Comparison of ENCODE assay signal across 1 cellular context in the genomic region with DNA sequence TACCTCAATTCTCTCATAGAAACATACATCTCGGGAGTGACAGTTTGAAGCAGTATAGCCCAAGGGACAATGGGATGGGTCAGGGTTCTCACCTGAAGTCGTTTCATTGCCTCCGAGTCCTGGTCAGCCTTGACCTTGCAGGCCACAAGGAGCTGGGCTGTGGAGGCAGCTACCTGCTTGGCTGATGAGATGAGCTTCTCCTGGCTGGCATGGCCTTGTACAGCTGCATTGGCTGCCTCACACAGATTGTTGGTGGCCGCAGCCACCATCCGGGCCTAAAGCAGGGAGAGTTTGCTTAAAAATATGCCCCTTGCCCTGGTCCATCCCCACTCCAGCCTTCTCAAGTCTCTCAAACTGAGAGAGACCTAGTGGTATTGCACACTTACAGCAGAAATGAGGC.
TF ChIP-seq lines count a peak whose summit lies in the region.

No MANE protein-coding gene starts in this region.

TF ChIP-seq in HepG2, 621 proteins besides CTCF, POLR2A, EP300 and RAD21:
- TF ChIP-seq ZBTB7A (CRISPR knock-in tag; IDR thresholded peaks at IDR 0.05) = no peak
- TF ChIP-seq ZBTB8A (CRISPR knock-in tag; IDR thresholded peaks at IDR 0.05; ENCODE audit: borderline replicate concordance, low read depth) = no peak
- TF ChIP-seq KAT2B (IDR thresholded peaks at IDR 0.05; ENCODE audit: borderline replicate concordance, low read depth, low read length) = no peak
- TF ChIP-seq FOXA1 (IDR thresholded peaks at IDR 0.05) = no peak
- no peak for TF ChIP-seq FOXA1 (CRISPR knock-in tag; IDR thresholded peaks at IDR 0.05)
- no peak for TF ChIP-seq NR2F1 (CRISPR knock-in tag; IDR thresholded peaks at IDR 0.05)
- TF ChIP-seq, protein P1, sequence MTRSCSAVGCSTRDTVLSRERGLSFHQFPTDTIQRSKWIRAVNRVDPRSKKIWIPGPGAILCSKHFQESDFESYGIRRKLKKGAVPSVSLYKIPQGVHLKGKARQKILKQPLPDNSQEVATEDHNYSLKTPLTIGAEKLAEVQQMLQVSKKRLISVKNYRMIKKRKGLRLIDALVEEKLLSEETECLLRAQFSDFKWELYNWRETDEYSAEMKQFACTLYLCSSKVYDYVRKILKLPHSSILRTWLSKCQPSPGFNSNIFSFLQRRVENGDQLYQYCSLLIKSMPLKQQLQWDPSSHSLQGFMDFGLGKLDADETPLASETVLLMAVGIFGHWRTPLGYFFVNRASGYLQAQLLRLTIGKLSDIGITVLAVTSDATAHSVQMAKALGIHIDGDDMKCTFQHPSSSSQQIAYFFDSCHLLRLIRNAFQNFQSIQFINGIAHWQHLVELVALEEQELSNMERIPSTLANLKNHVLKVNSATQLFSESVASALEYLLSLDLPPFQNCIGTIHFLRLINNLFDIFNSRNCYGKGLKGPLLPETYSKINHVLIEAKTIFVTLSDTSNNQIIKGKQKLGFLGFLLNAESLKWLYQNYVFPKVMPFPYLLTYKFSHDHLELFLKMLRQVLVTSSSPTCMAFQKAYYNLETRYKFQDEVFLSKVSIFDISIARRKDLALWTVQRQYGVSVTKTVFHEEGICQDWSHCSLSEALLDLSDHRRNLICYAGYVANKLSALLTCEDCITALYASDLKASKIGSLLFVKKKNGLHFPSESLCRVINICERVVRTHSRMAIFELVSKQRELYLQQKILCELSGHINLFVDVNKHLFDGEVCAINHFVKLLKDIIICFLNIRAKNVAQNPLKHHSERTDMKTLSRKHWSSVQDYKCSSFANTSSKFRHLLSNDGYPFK (CRISPR knock-in tag; IDR thresholded peaks at IDR 0.05; ENCODE audit: borderline replicate concordance) = no peak
- no peak for TF ChIP-seq RXRA (CRISPR knock-in tag; IDR thresholded peaks at IDR 0.05)
- no peak for TF ChIP-seq ONECUT2 (CRISPR knock-in tag; IDR thresholded peaks at IDR 0.05)
- TF ChIP-seq ZBTB3 (CRISPR knock-in tag; IDR thresholded peaks at IDR 0.05; ENCODE audit: borderline replicate concordance, low read depth) = no peak
- TF ChIP-seq ATF2 (CRISPR knock-in tag; IDR thresholded peaks at IDR 0.05) = no peak
- TF ChIP-seq ZNF629 (CRISPR knock-in tag; conservative IDR thresholded peaks at IDR 0.05) = no peak
- TF ChIP-seq U2AF2 (IDR thresholded peaks at IDR 0.05; ENCODE audit: low read depth, low read length) = no peak
- no peak for TF ChIP-seq MATR3 (CRISPR knock-in tag; IDR thresholded peaks at IDR 0.05)
- no peak for TF ChIP-seq NFAT5 (CRISPR knock-in tag; IDR thresholded peaks at IDR 0.05)
- TF ChIP-seq, protein P2, sequence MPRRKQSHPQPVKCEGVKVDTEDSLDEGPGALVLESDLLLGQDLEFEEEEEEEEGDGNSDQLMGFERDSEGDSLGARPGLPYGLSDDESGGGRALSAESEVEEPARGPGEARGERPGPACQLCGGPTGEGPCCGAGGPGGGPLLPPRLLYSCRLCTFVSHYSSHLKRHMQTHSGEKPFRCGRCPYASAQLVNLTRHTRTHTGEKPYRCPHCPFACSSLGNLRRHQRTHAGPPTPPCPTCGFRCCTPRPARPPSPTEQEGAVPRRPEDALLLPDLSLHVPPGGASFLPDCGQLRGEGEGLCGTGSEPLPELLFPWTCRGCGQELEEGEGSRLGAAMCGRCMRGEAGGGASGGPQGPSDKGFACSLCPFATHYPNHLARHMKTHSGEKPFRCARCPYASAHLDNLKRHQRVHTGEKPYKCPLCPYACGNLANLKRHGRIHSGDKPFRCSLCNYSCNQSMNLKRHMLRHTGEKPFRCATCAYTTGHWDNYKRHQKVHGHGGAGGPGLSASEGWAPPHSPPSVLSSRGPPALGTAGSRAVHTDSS (CRISPR knock-in tag; conservative IDR thresholded peaks at IDR 0.05) = no peak
- no peak for TF ChIP-seq NCOA2 (CRISPR knock-in tag; IDR thresholded peaks at IDR 0.05)
- TF ChIP-seq ZNF180 (CRISPR knock-in tag; IDR thresholded peaks at IDR 0.05; ENCODE audit: borderline replicate concordance, low read depth) = no peak
- no peak for TF ChIP-seq MIER3 (CRISPR knock-in tag; IDR thresholded peaks at IDR 0.05; ENCODE audit: borderline replicate concordance)
- no peak for TF ChIP-seq ZBTB21 (CRISPR knock-in tag; IDR thresholded peaks at IDR 0.05)
